In the genomic region with DNA sequence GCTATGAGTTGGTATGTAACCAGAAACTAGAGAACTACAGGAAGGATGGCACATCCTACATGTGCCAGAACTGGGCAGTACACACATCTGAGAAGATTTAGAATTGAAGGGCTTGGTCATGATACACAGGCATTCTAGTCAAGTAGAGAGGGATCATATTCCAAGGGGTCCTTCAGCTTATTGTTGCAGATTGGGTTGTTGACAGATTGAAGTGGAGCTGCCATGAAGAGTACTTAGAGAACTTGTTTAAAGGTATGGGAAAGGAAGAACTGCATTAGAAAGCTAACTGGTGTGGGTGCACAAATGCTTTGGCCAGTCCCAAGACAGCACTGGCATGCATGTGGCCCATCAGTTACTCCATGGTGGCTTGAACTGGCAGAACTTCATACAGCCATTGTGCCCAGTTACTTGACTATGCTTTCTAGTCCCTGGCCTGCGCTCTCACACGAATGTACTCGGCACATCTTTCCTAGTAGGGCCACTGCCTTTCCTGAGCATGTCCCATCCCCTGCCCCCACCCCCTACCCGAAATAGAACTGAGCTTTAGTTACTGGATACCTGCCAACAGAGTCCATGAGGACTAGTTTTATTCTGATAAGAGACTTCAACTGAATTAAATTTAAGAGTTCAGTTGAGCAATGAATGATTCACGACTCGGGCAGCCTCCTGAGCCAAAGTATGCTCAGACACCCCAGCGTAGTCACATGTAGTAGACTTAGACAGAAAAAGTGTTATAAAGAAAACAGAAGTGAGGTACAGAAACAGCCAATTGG, we compare ENCODE assay signal across 17 cellular contexts.
A peak's percentile ranks its signal among the peaks of the same experiment; 100 is the strongest.
DNase-seq lines count a peak whose midpoint lies in the region; ATAC-seq and TF ChIP-seq lines count a peak whose summit lies in the region.
"Had no signal": no experiment of that assay in that cellular context is flagged by ENCODE, and none has a peak within 500 bp of the region (broad histone marks: within the 10 kb centered on the region; RNA-seq: fewer than 3 reads in every experiment).

No MANE protein-coding gene starts in this region.

- TF ChIP-seq POLR2A in adrenal gland (IDR thresholded peaks at IDR 0.05) (no peak), gastroesophageal sphincter (IDR thresholded peaks at IDR 0.05) (no peak)

- peak; percentile 77 to 96 (median 92) for ATAC-seq in heart right ventricle
- ATAC-seq in mucosa of descending colon, result no peak
- ATAC-seq in activated T-cell treated with anti-CD3 and anti-CD28 coated beads, Interleukin-2, amount 50 U/mL, for 72 hours (replicated peaks in 1 of 2), result no peak
- ATAC-seq in gastroesophageal sphincter, result no peak
- ATAC-seq: A549, Panc1 had no signal

- WGBS in adrenal gland, 4 donors, result 48 to 56% (median 54%) methylated on average over 7 of the region's 7 CpGs
- WGBS in heart right ventricle, 2 donors, result 21 to 34% methylated on average over 7 of the region's 7 CpGs
- 50% methylated on average over 3 of the region's 7 CpGs; no CpG with 5 or more reads in 1 of the 2 donors for WGBS in gastroesophageal sphincter (ENCODE audit: low coverage in 1 of 2), 2 donors

- no peaks in the 10 kb centered on the region for H3K4me1 ChIP-seq in adrenal gland (replicated peaks in 1 of 2)
- peaks cover 0 to 17% (median 6%) of the 10 kb centered on the region in 9 donors for H3K4me1 ChIP-seq in heart right ventricle
- H3K4me1 ChIP-seq in tibial artery, result peaks cover 0 to 14% (median 6%) of the 10 kb centered on the region in 4 donors
- H3K4me1 ChIP-seq in mucosa of descending colon (ENCODE audit: low read depth), result no peaks in the 10 kb centered on the region
- H3K4me1 ChIP-seq in gastroesophageal sphincter, result no peaks in the 10 kb centered on the region
- H3K4me1 ChIP-seq: A549, colonic mucosa, esophagus squamous epithelium had no signal

- H3K27ac ChIP-seq in adrenal gland, result no peak overlapping the region
- H3K27ac ChIP-seq in heart right ventricle, result peak overlapping the region in 2 of 10 donors; percentile 22 to 34
- peak overlapping the region in 1 of 2 donors; percentile 41 for H3K27ac ChIP-seq in tibial artery
- H3K27ac ChIP-seq in gastroesophageal sphincter, result no peak overlapping the region
- H3K27ac ChIP-seq: A549, colonic mucosa, esophagus squamous epithelium had no signal

- no peaks in the 10 kb centered on the region for H3K36me3 Mint-ChIP-seq in activated T-cell treated with anti-CD3 and anti-CD28 coated beads, Interleukin-2, amount 50 U/mL, for 72 hours (ENCODE audit: insufficient read depth in 2 of 2)
- H3K36me3 Mint-ChIP-seq: activated naive CD4-positive, alpha-beta T cell treated with anti-CD3 and anti-CD28 coated beads, Interleukin-2, amount 50 U/mL, for 24 hours had no signal

- no peak overlapping the region for H3K27ac Mint-ChIP-seq in activated T-cell treated with anti-CD3 and anti-CD28 coated beads, Interleukin-2, amount 50 U/mL, for 72 hours
- H3K27ac Mint-ChIP-seq: activated naive CD4-positive, alpha-beta T cell treated with anti-CD3 and anti-CD28 coated beads, Interleukin-2, amount 50 U/mL, for 24 hours; stimulated activated naive CD8-positive, alpha-beta T cell treated with anti-CD3 and anti-CD28 coated beads, Interleukin-15, Interleukin-2, amounts not matched to agents 100 ng/mL and 50 ng/mL, for 24 hours had no signal

- no peak overlapping the region for H3K4me3 ChIP-seq in adrenal gland
- H3K4me3 ChIP-seq in heart right ventricle, result no peak overlapping the region
- H3K4me3 ChIP-seq in tibial artery, result no peak overlapping the region
- no peak overlapping the region for H3K4me3 ChIP-seq in mucosa of descending colon
- H3K4me3 ChIP-seq in gastroesophageal sphincter, result no peak overlapping the region
- H3K4me3 ChIP-seq: A549, colonic mucosa, esophagus squamous epithelium, smooth muscle cell had no signal

- no peaks in the 10 kb centered on the region for H3K36me3 ChIP-seq in adrenal gland (replicated peaks in 1 of 2)
- H3K36me3 ChIP-seq in heart right ventricle, result no peaks in the 10 kb centered on the region
- no peaks in the 10 kb centered on the region for H3K36me3 ChIP-seq in tibial artery
- no peaks in the 10 kb centered on the region for H3K36me3 ChIP-seq in mucosa of descending colon (ENCODE audit: low read depth)
- no peaks in the 10 kb centered on the region for H3K36me3 ChIP-seq in gastroesophageal sphincter
- H3K36me3 ChIP-seq: colonic mucosa, esophagus squamous epithelium had no signal

- TF ChIP-seq CTCF in adrenal gland (IDR thresholded peaks at IDR 0.05) (no peak), heart right ventricle (IDR thresholded peaks at IDR 0.05) (no peak), tibial artery (IDR thresholded peaks at IDR 0.05) (no peak), mucosa of descending colon (IDR thresholded peaks at IDR 0.05) (no peak), gastroesophageal sphincter (IDR thresholded peaks at IDR 0.05) (no peak)

- intact Hi-C loops in adrenal gland (cut with DNase I) (no loop called here), heart right ventricle (cut with DNase I) (no loop called here), tibial artery (cut with DNase I; ENCODE audit: low total_unique reads) (no loop called here), mucosa of descending colon (cut with DNase I, micrococcal nuclease) (no loop called here)

- H3K27me3 Mint-ChIP-seq in activated T-cell treated with anti-CD3 and anti-CD28 coated beads, Interleukin-2, amount 50 U/mL, for 72 hours (ENCODE audit: low read depth), result peaks cover 11% of the 10 kb centered on the region
- H3K27me3 Mint-ChIP-seq: activated naive CD4-positive, alpha-beta T cell treated with anti-CD3 and anti-CD28 coated beads, Interleukin-2, amount 50 U/mL, for 24 hours; stimulated activated naive CD8-positive, alpha-beta T cell treated with anti-CD3 and anti-CD28 coated beads, Interleukin-15, Interleukin-2, amounts not matched to agents 100 ng/mL and 50 ng/mL, for 24 hours had no signal

- H3K9me3 ChIP-seq in adrenal gland (replicated peaks in 1 of 3) (no peaks in the 10 kb centered on the region), heart right ventricle (no peaks in the 10 kb centered on the region), tibial artery (no peaks in the 10 kb centered on the region), mucosa of descending colon (no peaks in the 10 kb centered on the region), gastroesophageal sphincter (no peaks in the 10 kb centered on the region)
- H3K9me3 ChIP-seq: A549, colonic mucosa, esophagus squamous epithelium had no signal

- H3K4me1 Mint-ChIP-seq in activated T-cell treated with anti-CD3 and anti-CD28 coated beads, Interleukin-2, amount 50 U/mL, for 72 hours (ENCODE audit: low read depth), result no peaks in the 10 kb centered on the region
- H3K4me1 Mint-ChIP-seq: activated naive CD4-positive, alpha-beta T cell treated with anti-CD3 and anti-CD28 coated beads, Interleukin-2, amount 50 U/mL, for 24 hours had no signal

- TF ChIP-seq EP300 in gastroesophageal sphincter (IDR thresholded peaks at IDR 0.05), result no peak

- H3K27me3 ChIP-seq in adrenal gland (no peaks in the 10 kb centered on the region), heart right ventricle (no peaks in the 10 kb centered on the region), tibial artery (no peaks in the 10 kb centered on the region), gastroesophageal sphincter (peaks cover 4% of the 10 kb centered on the region)
- H3K27me3 ChIP-seq: colonic mucosa had no signal

- H3K4me3 Mint-ChIP-seq in activated T-cell treated with anti-CD3 and anti-CD28 coated beads, Interleukin-2, amount 50 U/mL, for 72 hours, result no peak overlapping the region
- H3K4me3 Mint-ChIP-seq: activated naive CD4-positive, alpha-beta T cell treated with anti-CD3 and anti-CD28 coated beads, Interleukin-2, amount 50 U/mL, for 24 hours; stimulated activated naive CD8-positive, alpha-beta T cell treated with anti-CD3 and anti-CD28 coated beads, Interleukin-15, Interleukin-2, amounts not matched to agents 100 ng/mL and 50 ng/mL, for 24 hours had no signal

- no peaks in the 10 kb centered on the region for H3K9me3 Mint-ChIP-seq in activated T-cell treated with anti-CD3 and anti-CD28 coated beads, Interleukin-2, amount 50 U/mL, for 72 hours
- H3K9me3 Mint-ChIP-seq: activated naive CD4-positive, alpha-beta T cell treated with anti-CD3 and anti-CD28 coated beads, Interleukin-2, amount 50 U/mL, for 24 hours; stimulated activated naive CD8-positive, alpha-beta T cell treated with anti-CD3 and anti-CD28 coated beads, Interleukin-15, Interleukin-2, amounts not matched to agents 100 ng/mL and 50 ng/mL, for 24 hours had no signal

- DNase-seq in NCI-H345 (lab: John Stamatoyannopoulos, UW), result peak; percentile 1
- DNase-seq in NCI-H345 treated with DMSO at 0.1 percent for 48 hours (lab: John Stamatoyannopoulos, UW; ENCODE audit: unreplicated experiment), result no peak
- DNase-seq in adrenal gland, result peak; percentile 15 to 75 (median 55)
- peak; percentile 17 to 64 for DNase-seq in heart right ventricle
- DNase-seq in tibial artery, result peak; percentile 24 to 82
- DNase-seq in mucosa of descending colon, result no peak
- DNase-seq in activated T-cell treated with anti-CD3 and anti-CD28 coated beads, Interleukin-2, amount 50 U/mL, for 72 hours, result no peak
- DNase-seq: colonic mucosa, esophagus squamous epithelium, NCI-H1105, occipital lobe had no signal

Comparison
In these comparisons a context has a peak if more than half of its experiments do, and no peak if none do; other contexts are left out.
1. DNase-seq: peak in NCI-H345 (single experiment), adrenal gland (7 of 7), heart right ventricle (2 of 2) and tibial artery (2 of 2); none in NCI-H345 treated with DMSO at 0.1 percent for 48 hours (single experiment), mucosa of descending colon (0 of 3) and activated T-cell treated with anti-CD3 and anti-CD28 coated beads, Interleukin-2, amount 50 U/mL, for 72 hours (0 of 2).
2. ATAC-seq: peak in heart right ventricle (8 of 8); none in mucosa of descending colon (single experiment), activated T-cell treated with anti-CD3 and anti-CD28 coated beads, Interleukin-2, amount 50 U/mL, for 72 hours (0 of 2) and gastroesophageal sphincter (single experiment).